ENCODE assay signal across 1 cellular context in genomic region chr1:234864116-234864515, GRCh38.
TF ChIP-seq lines count a peak whose summit lies in the region.

No MANE protein-coding gene starts in this region.

TF ChIP-seq in GM23338, 12 proteins besides CTCF, POLR2A, EP300 and RAD21:
- TF ChIP-seq ETS1 (IDR thresholded peaks at IDR 0.05) (no peak), STAT1 (IDR thresholded peaks at IDR 0.05; ENCODE audit: unreplicated experiment) (no peak), EZH2phosphoT487 (IDR thresholded peaks at IDR 0.05; ENCODE audit: unreplicated experiment) (no peak)
